Comparison of ENCODE assay signal across 14 cellular contexts in genomic region chr1:71796044-71796443, GRCh38.
DNase-seq lines count a peak whose midpoint lies in the region; ATAC-seq lines count a peak whose summit lies in the region.
"Had no signal": no experiment of that assay in that cellular context is flagged by ENCODE, and none has a peak within 500 bp of the region (broad histone marks: within the 10 kb centered on the region; RNA-seq: fewer than 3 reads in every experiment).

No MANE protein-coding gene starts in this region.

- DNase-seq in DMS53 treated with DMSO at 0.1 percent for 48 hours (lab: John Stamatoyannopoulos, UW; ENCODE audit: unreplicated experiment) (peak; percentile 90), NCI-H146 (lab: John Stamatoyannopoulos, UW) (peak; percentile 94), NCI-H69 (lab: John Stamatoyannopoulos, UW) (peak; percentile 85), left colon (no peak), iPS-NIHi7 (ENCODE audit: extremely low spot score) (no peak), AML-193 (lab: John Stamatoyannopoulos, UW) (no peak)
- DNase-seq: activated CD4-positive, CD25-positive, alpha-beta regulatory T cell; erythroblast; Karpas-422; naive thymus-derived CD4-positive, alpha-beta T cell; SJCRH30; T-helper 2 cell had no signal

- peak; percentile 59 for ATAC-seq in left colon
- no peak for ATAC-seq in HG02763 (IDR thresholded peaks at IDR 0.05; ENCODE audit: unreplicated experiment)
- ATAC-seq: activated T-helper 17 cell treated with anti-CD3 and anti-CD28 coated beads, Interleukin-2, amount 50 U/mL, for 72 hours; naive thymus-derived CD4-positive, alpha-beta T cell had no signal

- intact Hi-C loops in left colon (cut with DNase I, micrococcal nuclease): no loop called here

Comparison
In these comparisons a context has a peak if more than half of its experiments do, and no peak if none do; other contexts are left out.
1. DNase-seq: peak in DMS53 treated with DMSO at 0.1 percent for 48 hours (single experiment), NCI-H146 (single experiment) and NCI-H69 (single experiment); none in left colon (0 of 2), iPS-NIHi7 (single experiment) and AML-193 (0 of 2).